ENCODE assay signal across 2 cellular contexts in the genomic region with DNA sequence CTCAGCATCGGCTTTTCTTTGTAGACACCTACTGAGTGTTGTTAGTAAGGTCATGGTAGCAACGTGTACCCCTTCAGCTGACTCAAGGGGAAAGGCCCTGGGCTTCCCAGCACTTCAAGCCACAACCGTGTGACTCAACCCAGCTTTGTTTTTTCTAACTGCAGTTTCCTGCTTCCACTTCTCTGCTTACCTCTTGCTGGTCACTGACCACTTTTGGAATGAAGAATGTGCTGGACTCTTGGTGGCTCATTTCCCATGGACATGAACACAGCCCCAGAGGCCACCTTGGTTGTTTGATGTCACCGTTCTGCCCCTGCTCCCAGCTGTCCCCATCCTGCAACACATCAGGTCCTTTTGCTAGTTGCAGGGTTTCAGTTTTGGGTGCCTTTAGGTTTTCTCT.
TF ChIP-seq lines count a peak whose summit lies in the region.

No MANE protein-coding gene starts in this region.

TF ChIP-seq in SK-N-SH, 30 proteins besides CTCF, POLR2A, EP300 and RAD21 (continued from another document):
- TF ChIP-seq JUND (IDR thresholded peaks at IDR 0.05), result no peak
- TF ChIP-seq, protein P1, sequence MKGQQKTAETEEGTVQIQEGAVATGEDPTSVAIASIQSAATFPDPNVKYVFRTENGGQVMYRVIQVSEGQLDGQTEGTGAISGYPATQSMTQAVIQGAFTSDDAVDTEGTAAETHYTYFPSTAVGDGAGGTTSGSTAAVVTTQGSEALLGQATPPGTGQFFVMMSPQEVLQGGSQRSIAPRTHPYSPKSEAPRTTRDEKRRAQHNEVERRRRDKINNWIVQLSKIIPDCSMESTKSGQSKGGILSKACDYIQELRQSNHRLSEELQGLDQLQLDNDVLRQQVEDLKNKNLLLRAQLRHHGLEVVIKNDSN (IDR thresholded peaks at IDR 0.05; ENCODE audit: borderline replicate concordance, low read depth), result no peak
- TF ChIP-seq FOSL2 (IDR thresholded peaks at IDR 0.05; ENCODE audit: borderline replicate concordance, low read depth), result peak; percentile 60
- no peak for TF ChIP-seq SMC3 (IDR thresholded peaks at IDR 0.05; ENCODE audit: low read depth, low read length)
- no peak for TF ChIP-seq RFX5 (IDR thresholded peaks at IDR 0.05; ENCODE audit: low read length)
- TF ChIP-seq SIN3A (IDR thresholded peaks at IDR 0.05; ENCODE audit: borderline replicate concordance, low read depth, low read length), result no peak
- TF ChIP-seq, protein P2, sequence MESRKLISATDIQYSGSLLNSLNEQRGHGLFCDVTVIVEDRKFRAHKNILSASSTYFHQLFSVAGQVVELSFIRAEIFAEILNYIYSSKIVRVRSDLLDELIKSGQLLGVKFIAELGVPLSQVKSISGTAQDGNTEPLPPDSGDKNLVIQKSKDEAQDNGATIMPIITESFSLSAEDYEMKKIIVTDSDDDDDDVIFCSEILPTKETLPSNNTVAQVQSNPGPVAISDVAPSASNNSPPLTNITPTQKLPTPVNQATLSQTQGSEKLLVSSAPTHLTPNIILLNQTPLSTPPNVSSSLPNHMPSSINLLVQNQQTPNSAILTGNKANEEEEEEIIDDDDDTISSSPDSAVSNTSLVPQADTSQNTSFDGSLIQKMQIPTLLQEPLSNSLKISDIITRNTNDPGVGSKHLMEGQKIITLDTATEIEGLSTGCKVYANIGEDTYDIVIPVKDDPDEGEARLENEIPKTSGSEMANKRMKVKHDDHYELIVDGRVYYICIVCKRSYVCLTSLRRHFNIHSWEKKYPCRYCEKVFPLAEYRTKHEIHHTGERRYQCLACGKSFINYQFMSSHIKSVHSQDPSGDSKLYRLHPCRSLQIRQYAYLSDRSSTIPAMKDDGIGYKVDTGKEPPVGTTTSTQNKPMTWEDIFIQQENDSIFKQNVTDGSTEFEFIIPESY (IDR thresholded peaks at IDR 0.05; ENCODE audit: borderline replicate concordance, low read depth), result no peak
- TF ChIP-seq, protein P3, sequence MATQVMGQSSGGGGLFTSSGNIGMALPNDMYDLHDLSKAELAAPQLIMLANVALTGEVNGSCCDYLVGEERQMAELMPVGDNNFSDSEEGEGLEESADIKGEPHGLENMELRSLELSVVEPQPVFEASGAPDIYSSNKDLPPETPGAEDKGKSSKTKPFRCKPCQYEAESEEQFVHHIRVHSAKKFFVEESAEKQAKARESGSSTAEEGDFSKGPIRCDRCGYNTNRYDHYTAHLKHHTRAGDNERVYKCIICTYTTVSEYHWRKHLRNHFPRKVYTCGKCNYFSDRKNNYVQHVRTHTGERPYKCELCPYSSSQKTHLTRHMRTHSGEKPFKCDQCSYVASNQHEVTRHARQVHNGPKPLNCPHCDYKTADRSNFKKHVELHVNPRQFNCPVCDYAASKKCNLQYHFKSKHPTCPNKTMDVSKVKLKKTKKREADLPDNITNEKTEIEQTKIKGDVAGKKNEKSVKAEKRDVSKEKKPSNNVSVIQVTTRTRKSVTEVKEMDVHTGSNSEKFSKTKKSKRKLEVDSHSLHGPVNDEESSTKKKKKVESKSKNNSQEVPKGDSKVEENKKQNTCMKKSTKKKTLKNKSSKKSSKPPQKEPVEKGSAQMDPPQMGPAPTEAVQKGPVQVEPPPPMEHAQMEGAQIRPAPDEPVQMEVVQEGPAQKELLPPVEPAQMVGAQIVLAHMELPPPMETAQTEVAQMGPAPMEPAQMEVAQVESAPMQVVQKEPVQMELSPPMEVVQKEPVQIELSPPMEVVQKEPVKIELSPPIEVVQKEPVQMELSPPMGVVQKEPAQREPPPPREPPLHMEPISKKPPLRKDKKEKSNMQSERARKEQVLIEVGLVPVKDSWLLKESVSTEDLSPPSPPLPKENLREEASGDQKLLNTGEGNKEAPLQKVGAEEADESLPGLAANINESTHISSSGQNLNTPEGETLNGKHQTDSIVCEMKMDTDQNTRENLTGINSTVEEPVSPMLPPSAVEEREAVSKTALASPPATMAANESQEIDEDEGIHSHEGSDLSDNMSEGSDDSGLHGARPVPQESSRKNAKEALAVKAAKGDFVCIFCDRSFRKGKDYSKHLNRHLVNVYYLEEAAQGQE (IDR thresholded peaks at IDR 0.05; ENCODE audit: low read depth, low read length), result no peak
- no peak for TF ChIP-seq NFIC (IDR thresholded peaks at IDR 0.05; ENCODE audit: borderline replicate concordance)
- TF ChIP-seq YY1 (IDR thresholded peaks at IDR 0.05; ENCODE audit: low read depth), result no peak
- no peak for TF ChIP-seq EZH2phosphoT487 (IDR thresholded peaks at IDR 0.05; ENCODE audit: borderline replicate concordance, low read depth)
- no peak for TF ChIP-seq FOXJ3 (CRISPR knock-in tag; IDR thresholded peaks at IDR 0.05)
- no peak for TF ChIP-seq GABPA (IDR thresholded peaks at IDR 0.05; ENCODE audit: low read depth)
- TF ChIP-seq TCF12 (IDR thresholded peaks at IDR 0.05), result 0 out of 2 replicates have a peak, but pooled peaks have one; percentile 34
- TF ChIP-seq, protein P4, sequence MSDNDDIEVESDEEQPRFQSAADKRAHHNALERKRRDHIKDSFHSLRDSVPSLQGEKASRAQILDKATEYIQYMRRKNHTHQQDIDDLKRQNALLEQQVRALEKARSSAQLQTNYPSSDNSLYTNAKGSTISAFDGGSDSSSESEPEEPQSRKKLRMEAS (IDR thresholded peaks at IDR 0.05; ENCODE audit: low read depth), result 0 out of 2 replicates have a peak, but pooled peaks have one; percentile 8

TF ChIP-seq in GM12878, 131 proteins besides CTCF, POLR2A, EP300 and RAD21 (continued from another document and continues in another):
- TF ChIP-seq FOS (IDR thresholded peaks at IDR 0.05; ENCODE audit: borderline replicate concordance, extremely low read depth, insufficient read length), result no peak
- no peak for TF ChIP-seq SMAD1 (IDR thresholded peaks at IDR 0.05; ENCODE audit: low read depth, partially characterized antibody)
- 0 out of 2 replicates have a peak, but pooled peaks have one; percentile 12 for TF ChIP-seq SMC3 (IDR thresholded peaks at IDR 0.05; ENCODE audit: borderline replicate concordance, low read length)
- TF ChIP-seq, protein P5, sequence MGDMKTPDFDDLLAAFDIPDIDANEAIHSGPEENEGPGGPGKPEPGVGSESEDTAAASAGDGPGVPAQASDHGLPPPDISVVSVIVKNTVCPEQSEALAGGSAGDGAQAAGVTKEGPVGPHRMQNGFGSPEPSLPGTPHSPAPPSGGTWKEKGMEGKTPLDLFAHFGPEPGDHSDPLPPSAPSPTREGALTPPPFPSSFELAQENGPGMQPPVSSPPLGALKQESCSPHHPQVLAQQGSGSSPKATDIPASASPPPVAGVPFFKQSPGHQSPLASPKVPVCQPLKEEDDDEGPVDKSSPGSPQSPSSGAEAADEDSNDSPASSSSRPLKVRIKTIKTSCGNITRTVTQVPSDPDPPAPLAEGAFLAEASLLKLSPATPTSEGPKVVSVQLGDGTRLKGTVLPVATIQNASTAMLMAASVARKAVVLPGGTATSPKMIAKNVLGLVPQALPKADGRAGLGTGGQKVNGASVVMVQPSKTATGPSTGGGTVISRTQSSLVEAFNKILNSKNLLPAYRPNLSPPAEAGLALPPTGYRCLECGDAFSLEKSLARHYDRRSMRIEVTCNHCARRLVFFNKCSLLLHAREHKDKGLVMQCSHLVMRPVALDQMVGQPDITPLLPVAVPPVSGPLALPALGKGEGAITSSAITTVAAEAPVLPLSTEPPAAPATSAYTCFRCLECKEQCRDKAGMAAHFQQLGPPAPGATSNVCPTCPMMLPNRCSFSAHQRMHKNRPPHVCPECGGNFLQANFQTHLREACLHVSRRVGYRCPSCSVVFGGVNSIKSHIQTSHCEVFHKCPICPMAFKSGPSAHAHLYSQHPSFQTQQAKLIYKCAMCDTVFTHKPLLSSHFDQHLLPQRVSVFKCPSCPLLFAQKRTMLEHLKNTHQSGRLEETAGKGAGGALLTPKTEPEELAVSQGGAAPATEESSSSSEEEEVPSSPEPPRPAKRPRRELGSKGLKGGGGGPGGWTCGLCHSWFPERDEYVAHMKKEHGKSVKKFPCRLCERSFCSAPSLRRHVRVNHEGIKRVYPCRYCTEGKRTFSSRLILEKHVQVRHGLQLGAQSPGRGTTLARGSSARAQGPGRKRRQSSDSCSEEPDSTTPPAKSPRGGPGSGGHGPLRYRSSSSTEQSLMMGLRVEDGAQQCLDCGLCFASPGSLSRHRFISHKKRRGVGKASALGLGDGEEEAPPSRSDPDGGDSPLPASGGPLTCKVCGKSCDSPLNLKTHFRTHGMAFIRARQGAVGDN (IDR thresholded peaks at IDR 0.05), result peak; percentile 64; the same call in 1 of the 2 replicates
- TF ChIP-seq STAT3 (IDR thresholded peaks at IDR 0.05; ENCODE audit: low read depth, low read length), result 0 out of 2 replicates have a peak, but pooled peaks have one; percentile 24
- TF ChIP-seq NR2C2 (IDR thresholded peaks at IDR 0.05; ENCODE audit: borderline replicate concordance, control insufficient read depth, insufficient read length, low read depth), result no peak
- peak; percentile 74; the same call in 1 of the 2 replicates for TF ChIP-seq DPF2 (IDR thresholded peaks at IDR 0.05)
- 0 out of 2 replicates have a peak, but pooled peaks have one; percentile 27 for TF ChIP-seq PAX5 (IDR thresholded peaks at IDR 0.05; ENCODE audit: borderline replicate concordance, low read depth, low read length)
- peak; percentile 67 for TF ChIP-seq RELA (IDR thresholded peaks at IDR 0.05; ENCODE audit: borderline replicate concordance, partially characterized antibody)
- TF ChIP-seq, protein P6, sequence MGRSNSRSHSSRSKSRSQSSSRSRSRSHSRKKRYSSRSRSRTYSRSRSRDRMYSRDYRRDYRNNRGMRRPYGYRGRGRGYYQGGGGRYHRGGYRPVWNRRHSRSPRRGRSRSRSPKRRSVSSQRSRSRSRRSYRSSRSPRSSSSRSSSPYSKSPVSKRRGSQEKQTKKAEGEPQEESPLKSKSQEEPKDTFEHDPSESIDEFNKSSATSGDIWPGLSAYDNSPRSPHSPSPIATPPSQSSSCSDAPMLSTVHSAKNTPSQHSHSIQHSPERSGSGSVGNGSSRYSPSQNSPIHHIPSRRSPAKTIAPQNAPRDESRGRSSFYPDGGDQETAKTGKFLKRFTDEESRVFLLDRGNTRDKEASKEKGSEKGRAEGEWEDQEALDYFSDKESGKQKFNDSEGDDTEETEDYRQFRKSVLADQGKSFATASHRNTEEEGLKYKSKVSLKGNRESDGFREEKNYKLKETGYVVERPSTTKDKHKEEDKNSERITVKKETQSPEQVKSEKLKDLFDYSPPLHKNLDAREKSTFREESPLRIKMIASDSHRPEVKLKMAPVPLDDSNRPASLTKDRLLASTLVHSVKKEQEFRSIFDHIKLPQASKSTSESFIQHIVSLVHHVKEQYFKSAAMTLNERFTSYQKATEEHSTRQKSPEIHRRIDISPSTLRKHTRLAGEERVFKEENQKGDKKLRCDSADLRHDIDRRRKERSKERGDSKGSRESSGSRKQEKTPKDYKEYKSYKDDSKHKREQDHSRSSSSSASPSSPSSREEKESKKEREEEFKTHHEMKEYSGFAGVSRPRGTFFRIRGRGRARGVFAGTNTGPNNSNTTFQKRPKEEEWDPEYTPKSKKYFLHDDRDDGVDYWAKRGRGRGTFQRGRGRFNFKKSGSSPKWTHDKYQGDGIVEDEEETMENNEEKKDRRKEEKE (IDR thresholded peaks at IDR 0.05), result no peak
- no peak for TF ChIP-seq KDM1A (IDR thresholded peaks at IDR 0.05; ENCODE audit: borderline replicate concordance)
- TF ChIP-seq MYB (IDR thresholded peaks at IDR 0.05; ENCODE audit: borderline replicate concordance, low read depth, low read length), result no peak
- no peak for TF ChIP-seq ZSCAN29 (IDR thresholded peaks at IDR 0.05)
- no peak for TF ChIP-seq EZH2 (IDR thresholded peaks at IDR 0.05; ENCODE audit: borderline replicate concordance, control insufficient read depth, low read depth, low read length)
- no peak for TF ChIP-seq CHD2 (IDR thresholded peaks at IDR 0.05; ENCODE audit: borderline replicate concordance, low read depth, low read length)
- TF ChIP-seq SPI1 (IDR thresholded peaks at IDR 0.05; ENCODE audit: borderline replicate concordance, insufficient read depth, low read depth, low read length), result peak; percentile 48; the same call in 1 of the 2 replicates
- no peak for TF ChIP-seq FOXK2 (IDR thresholded peaks at IDR 0.05)
- peak; percentile 28 for TF ChIP-seq MEF2B (IDR thresholded peaks at IDR 0.05; ENCODE audit: partially characterized antibody, poor library complexity, severe bottlenecking)
- peak; percentile 69 for TF ChIP-seq JUNB (IDR thresholded peaks at IDR 0.05)
- TF ChIP-seq, protein P7, sequence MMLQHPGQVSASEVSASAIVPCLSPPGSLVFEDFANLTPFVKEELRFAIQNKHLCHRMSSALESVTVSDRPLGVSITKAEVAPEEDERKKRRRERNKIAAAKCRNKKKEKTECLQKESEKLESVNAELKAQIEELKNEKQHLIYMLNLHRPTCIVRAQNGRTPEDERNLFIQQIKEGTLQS (IDR thresholded peaks at IDR 0.05; ENCODE audit: borderline replicate concordance, extremely low read depth, low read depth, low read length), result no peak
- TF ChIP-seq, protein P8, sequence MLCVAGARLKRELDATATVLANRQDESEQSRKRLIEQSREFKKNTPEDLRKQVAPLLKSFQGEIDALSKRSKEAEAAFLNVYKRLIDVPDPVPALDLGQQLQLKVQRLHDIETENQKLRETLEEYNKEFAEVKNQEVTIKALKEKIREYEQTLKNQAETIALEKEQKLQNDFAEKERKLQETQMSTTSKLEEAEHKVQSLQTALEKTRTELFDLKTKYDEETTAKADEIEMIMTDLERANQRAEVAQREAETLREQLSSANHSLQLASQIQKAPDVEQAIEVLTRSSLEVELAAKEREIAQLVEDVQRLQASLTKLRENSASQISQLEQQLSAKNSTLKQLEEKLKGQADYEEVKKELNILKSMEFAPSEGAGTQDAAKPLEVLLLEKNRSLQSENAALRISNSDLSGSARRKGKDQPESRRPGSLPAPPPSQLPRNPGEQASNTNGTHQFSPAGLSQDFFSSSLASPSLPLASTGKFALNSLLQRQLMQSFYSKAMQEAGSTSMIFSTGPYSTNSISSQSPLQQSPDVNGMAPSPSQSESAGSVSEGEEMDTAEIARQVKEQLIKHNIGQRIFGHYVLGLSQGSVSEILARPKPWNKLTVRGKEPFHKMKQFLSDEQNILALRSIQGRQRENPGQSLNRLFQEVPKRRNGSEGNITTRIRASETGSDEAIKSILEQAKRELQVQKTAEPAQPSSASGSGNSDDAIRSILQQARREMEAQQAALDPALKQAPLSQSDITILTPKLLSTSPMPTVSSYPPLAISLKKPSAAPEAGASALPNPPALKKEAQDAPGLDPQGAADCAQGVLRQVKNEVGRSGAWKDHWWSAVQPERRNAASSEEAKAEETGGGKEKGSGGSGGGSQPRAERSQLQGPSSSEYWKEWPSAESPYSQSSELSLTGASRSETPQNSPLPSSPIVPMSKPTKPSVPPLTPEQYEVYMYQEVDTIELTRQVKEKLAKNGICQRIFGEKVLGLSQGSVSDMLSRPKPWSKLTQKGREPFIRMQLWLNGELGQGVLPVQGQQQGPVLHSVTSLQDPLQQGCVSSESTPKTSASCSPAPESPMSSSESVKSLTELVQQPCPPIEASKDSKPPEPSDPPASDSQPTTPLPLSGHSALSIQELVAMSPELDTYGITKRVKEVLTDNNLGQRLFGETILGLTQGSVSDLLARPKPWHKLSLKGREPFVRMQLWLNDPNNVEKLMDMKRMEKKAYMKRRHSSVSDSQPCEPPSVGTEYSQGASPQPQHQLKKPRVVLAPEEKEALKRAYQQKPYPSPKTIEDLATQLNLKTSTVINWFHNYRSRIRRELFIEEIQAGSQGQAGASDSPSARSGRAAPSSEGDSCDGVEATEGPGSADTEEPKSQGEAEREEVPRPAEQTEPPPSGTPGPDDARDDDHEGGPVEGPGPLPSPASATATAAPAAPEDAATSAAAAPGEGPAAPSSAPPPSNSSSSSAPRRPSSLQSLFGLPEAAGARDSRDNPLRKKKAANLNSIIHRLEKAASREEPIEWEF (IDR thresholded peaks at IDR 0.05; ENCODE audit: insufficient replicate concordance, low read depth, low read length), result no peak
- 0 out of 2 replicates have a peak, but pooled peaks have one; percentile 38 for TF ChIP-seq GATAD2B (conservative IDR thresholded peaks at IDR 0.05; ENCODE audit: low read depth)
- peak; percentile 67 for TF ChIP-seq NR2F1 (conservative IDR thresholded peaks at IDR 0.05)
- 0 out of 2 replicates have a peak, but pooled peaks have one; percentile 25 for TF ChIP-seq CREB1 (IDR thresholded peaks at IDR 0.05; ENCODE audit: low read depth)
- 0 out of 2 replicates have a peak, but pooled peaks have one; percentile 56 for TF ChIP-seq IRF4 (IDR thresholded peaks at IDR 0.05; ENCODE audit: low read depth, low read length)
- TF ChIP-seq NBN (IDR thresholded peaks at IDR 0.05), result peak; percentile 58; the same call in 1 of the 2 replicates
